ENCODE assay signal across 20 cellular contexts in the genomic region with DNA sequence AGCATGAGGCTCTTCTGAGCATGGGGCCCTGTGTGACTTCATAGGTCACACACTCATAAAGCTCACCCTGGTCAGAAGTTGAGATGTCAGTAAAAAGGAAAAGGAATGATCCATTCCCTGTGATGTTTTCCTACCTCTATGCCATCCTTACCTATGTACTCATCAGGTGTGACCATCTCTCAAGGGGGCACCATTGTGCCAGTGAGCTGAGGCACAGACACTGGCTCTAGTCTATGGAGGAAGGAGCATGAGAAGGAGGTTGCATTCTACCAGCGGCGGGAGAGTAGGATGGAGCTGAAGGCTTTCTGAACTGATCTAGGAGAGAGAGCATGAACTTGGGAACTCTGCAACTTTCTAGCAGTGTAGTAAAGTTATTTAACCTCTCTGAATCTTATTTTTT.
DNase-seq lines count a peak whose midpoint lies in the region; ATAC-seq and TF ChIP-seq lines count a peak whose summit lies in the region.
"Had no signal": no experiment of that assay in that cellular context is flagged by ENCODE, and none has a peak within 500 bp of the region (broad histone marks: within the 10 kb centered on the region; RNA-seq: fewer than 3 reads in every experiment).

No MANE protein-coding gene starts in this region.

- H2BK5ac ChIP-seq in mesenchymal stem cell (ENCODE audit: low read depth, low read length, poor library complexity, severe bottlenecking) = no peak overlapping the region

- 100% methylated on average over 2 of the region's 2 CpGs for WGBS in mesenchymal stem cell

- H3K4me2 ChIP-seq in mesenchymal stem cell (ENCODE audit: low read length, poor library complexity, severe bottlenecking) = no peak overlapping the region

- H3K4me3 Mint-ChIP-seq in activated naive CD8-positive, alpha-beta T cell treated with anti-CD3 and anti-CD28 coated beads, Interleukin-2, amount 50 U/mL, for 24 hours = no peak overlapping the region
- no peak overlapping the region for H3K4me3 Mint-ChIP-seq in activated naive CD8-positive, alpha-beta T cell treated with anti-CD3 and anti-CD28 coated beads for 36 hours
- no peak overlapping the region for H3K4me3 Mint-ChIP-seq in activated CD4-positive, alpha-beta T cell treated with anti-CD3 and anti-CD28 coated beads, Interleukin-2, amount 10 ng/mL, durations not matched to agents 24 days and 14 days
- no peak overlapping the region for H3K4me3 Mint-ChIP-seq in naive thymus-derived CD8-positive, alpha-beta T cell
- H3K4me3 Mint-ChIP-seq: CD4-positive, CD25-positive, alpha-beta regulatory T cell had no signal

- DNase-seq in activated naive CD8-positive, alpha-beta T cell treated with anti-CD3 and anti-CD28 coated beads, Interleukin-2, amount 50 U/mL, for 24 hours = no peak
- no peak for DNase-seq in activated naive CD8-positive, alpha-beta T cell treated with anti-CD3 and anti-CD28 coated beads for 36 hours
- no peak for DNase-seq in RWPE2 (ENCODE audit: low spot score)
- peak; percentile 9 for DNase-seq in mesenchymal stem cell
- no peak for DNase-seq in activated CD4-positive, alpha-beta T cell treated with anti-CD3 and anti-CD28 coated beads, Interleukin-2, amount 10 ng/mL, durations not matched to agents 24 days and 14 days
- no peak for DNase-seq in naive thymus-derived CD8-positive, alpha-beta T cell
- no peak for DNase-seq in KBM-7
- DNase-seq: ACHN; CD4-positive, CD25-positive, alpha-beta regulatory T cell; DMS79; Karpas-422; MV-4-11; NCI-H1417 treated with DMSO at 0.1 percent for 48 hours; NCI-H2029; NCI-H510A; NK-92 treated with Interleukin-12 subunit alpha and Interleukin-12 subunit beta, amount 100 ng/mL, for 24 hours had no signal

- H2AFZ ChIP-seq in mesenchymal stem cell (ENCODE audit: low read depth, low read length) = no peak overlapping the region
- H2AFZ ChIP-seq: GM23248 had no signal

- intact Hi-C loops in activated CD4-positive, alpha-beta T cell treated with anti-CD3 and anti-CD28 coated beads, Interleukin-2, amount 10 ng/mL, durations not matched to agents 24 days and 14 days (cut with micrococcal nuclease) = no loop called here

- no peaks in the 10 kb centered on the region for H3K9me3 ChIP-seq in RWPE2 (ENCODE audit: severe bottlenecking)
- peaks cover 4% of the 10 kb centered on the region for H3K9me3 ChIP-seq in mesenchymal stem cell (ENCODE audit: control insufficient read depth, low read length)

- H2BK120ac ChIP-seq in mesenchymal stem cell (ENCODE audit: low read depth, low read length) = no peak overlapping the region

- POLR2A ChIA-PET in naive thymus-derived CD8-positive, alpha-beta T cell (lab: Charles Lee) = no interaction called here

- H3K23ac ChIP-seq in mesenchymal stem cell (ENCODE audit: low read length in 2 of 2) = no peak overlapping the region

- H3K18ac ChIP-seq in mesenchymal stem cell (ENCODE audit: low read depth in 1 of 2, low read length in 2 of 2) = peak overlapping the region; percentile 9 to 93

- no peak overlapping the region for H4K8ac ChIP-seq in mesenchymal stem cell (ENCODE audit: low read length)

- no peaks in the 10 kb centered on the region for H3K36me3 ChIP-seq in RWPE2 (ENCODE audit: low read depth)
- peaks cover 0 to 6% of the 10 kb centered on the region in 2 experiments for H3K36me3 ChIP-seq in mesenchymal stem cell (ENCODE audit: control insufficient read depth in 1 of 2, insufficient read depth in 2 of 2, low read depth in 1 of 2, low read length in 2 of 2)

- peak; percentile 41; the same call in 1 of the 2 replicates for TF ChIP-seq RAD21 in Ishikawa (IDR thresholded peaks at IDR 0.05; ENCODE audit: low read depth)

- H3K4me3 ChIP-seq in RWPE2 (ENCODE audit: severe bottlenecking) (no peak overlapping the region), mesenchymal stem cell (ENCODE audit: insufficient read depth in 1 of 2, low read depth in 1 of 2, low read length in 2 of 2) (no peak overlapping the region)
- H3K4me3 ChIP-seq: GM23248, SK-N-MC had no signal

- H3K27me3 ChIP-seq in RWPE2 (ENCODE audit: insufficient read depth, poor library complexity, severe bottlenecking) (no peaks in the 10 kb centered on the region), mesenchymal stem cell (ENCODE audit: control insufficient read depth in 1 of 2, insufficient read depth in 1 of 2, low read length in 2 of 2) (no peaks in the 10 kb centered on the region)

- peaks cover 2% of the 10 kb centered on the region for H3K36me3 Mint-ChIP-seq in activated naive CD8-positive, alpha-beta T cell treated with anti-CD3 and anti-CD28 coated beads, Interleukin-2, amount 50 U/mL, for 24 hours (ENCODE audit: low read depth)
- H3K36me3 Mint-ChIP-seq in activated naive CD8-positive, alpha-beta T cell treated with anti-CD3 and anti-CD28 coated beads for 36 hours = peaks cover 8% of the 10 kb centered on the region
- no peaks in the 10 kb centered on the region for H3K36me3 Mint-ChIP-seq in activated CD4-positive, alpha-beta T cell treated with anti-CD3 and anti-CD28 coated beads, Interleukin-2, amount 10 ng/mL, durations not matched to agents 24 days and 14 days (ENCODE audit: low read depth)
- peaks cover 13 to 18% (median 13%) of the 10 kb centered on the region in 3 donors for H3K36me3 Mint-ChIP-seq in naive thymus-derived CD8-positive, alpha-beta T cell

- H2BK15ac ChIP-seq in mesenchymal stem cell (ENCODE audit: low read depth, poor library complexity, severe bottlenecking) = no peak overlapping the region

- no peaks in the 10 kb centered on the region for H3K4me1 ChIP-seq in RWPE2 (ENCODE audit: insufficient read depth, poor library complexity, severe bottlenecking)
- peaks cover 1% of the 10 kb centered on the region for H3K4me1 ChIP-seq in mesenchymal stem cell (ENCODE audit: control insufficient read depth, insufficient read depth, low read depth, low read length)

- no peak overlapping the region for H2AK5ac ChIP-seq in mesenchymal stem cell (ENCODE audit: low read length, severe bottlenecking)

- H3K27ac ChIP-seq in RWPE2 (ENCODE audit: poor library complexity, severe bottlenecking) (no peak overlapping the region), mesenchymal stem cell (ENCODE audit: low read length, poor library complexity, severe bottlenecking) (no peak overlapping the region)
- H3K27ac ChIP-seq: GM23248, HL-60, SK-N-MC had no signal

- H3K9ac ChIP-seq in mesenchymal stem cell (ENCODE audit: low read length) = peak overlapping the region; percentile 18
- H3K9ac ChIP-seq: GM23248 had no signal

- in situ Hi-C loops in KBM-7 (cut with MboI; ENCODE audit: low pct_unique_long_range_greater_than_20kb, low sequenced_read_pairs) = no loop called here

- peak; percentile 33 for ATAC-seq in activated naive CD8-positive, alpha-beta T cell treated with anti-CD3 and anti-CD28 coated beads, Interleukin-2, amount 50 U/mL, for 24 hours
- ATAC-seq in RWPE2 (ENCODE audit: low read depth) = peak; percentile 48; the same call in 1 of the 3 replicates
- ATAC-seq in naive thymus-derived CD8-positive, alpha-beta T cell = no peak

- peaks cover 5% of the 10 kb centered on the region for H3K9me3 Mint-ChIP-seq in activated naive CD8-positive, alpha-beta T cell treated with anti-CD3 and anti-CD28 coated beads, Interleukin-2, amount 50 U/mL, for 24 hours
- peaks cover 1% of the 10 kb centered on the region for H3K9me3 Mint-ChIP-seq in activated naive CD8-positive, alpha-beta T cell treated with anti-CD3 and anti-CD28 coated beads for 36 hours
- no peaks in the 10 kb centered on the region for H3K9me3 Mint-ChIP-seq in activated CD4-positive, alpha-beta T cell treated with anti-CD3 and anti-CD28 coated beads, Interleukin-2, amount 10 ng/mL, durations not matched to agents 24 days and 14 days
- peaks cover 0 to 19% (median 5%) of the 10 kb centered on the region in 9 donors for H3K9me3 Mint-ChIP-seq in naive thymus-derived CD8-positive, alpha-beta T cell

- H2BK12ac ChIP-seq in mesenchymal stem cell (ENCODE audit: low read length in 2 of 2) = peak overlapping the region in 1 of 2 experiments; percentile 89

- H3K27me3 Mint-ChIP-seq in activated naive CD8-positive, alpha-beta T cell treated with anti-CD3 and anti-CD28 coated beads, Interleukin-2, amount 50 U/mL, for 24 hours = peaks cover 4% of the 10 kb centered on the region
- H3K27me3 Mint-ChIP-seq in activated naive CD8-positive, alpha-beta T cell treated with anti-CD3 and anti-CD28 coated beads for 36 hours = no peaks in the 10 kb centered on the region
- no peaks in the 10 kb centered on the region for H3K27me3 Mint-ChIP-seq in activated CD4-positive, alpha-beta T cell treated with anti-CD3 and anti-CD28 coated beads, Interleukin-2, amount 10 ng/mL, durations not matched to agents 24 days and 14 days
- no peaks in the 10 kb centered on the region for H3K27me3 Mint-ChIP-seq in naive thymus-derived CD8-positive, alpha-beta T cell

- peak overlapping the region; percentile 19 to 83 for H3K4ac ChIP-seq in mesenchymal stem cell (ENCODE audit: low read depth in 1 of 2, low read length in 2 of 2)

- peak overlapping the region in 1 of 2 experiments; percentile 69 for H3K14ac ChIP-seq in mesenchymal stem cell (ENCODE audit: low read length in 2 of 2)

- H4K91ac ChIP-seq in mesenchymal stem cell (ENCODE audit: low read length) = no peak overlapping the region

- no peaks in the 10 kb centered on the region for H3K4me1 Mint-ChIP-seq in activated naive CD8-positive, alpha-beta T cell treated with anti-CD3 and anti-CD28 coated beads, Interleukin-2, amount 50 U/mL, for 24 hours
- H3K4me1 Mint-ChIP-seq in activated naive CD8-positive, alpha-beta T cell treated with anti-CD3 and anti-CD28 coated beads for 36 hours = no peaks in the 10 kb centered on the region
- H3K4me1 Mint-ChIP-seq in activated CD4-positive, alpha-beta T cell treated with anti-CD3 and anti-CD28 coated beads, Interleukin-2, amount 10 ng/mL, durations not matched to agents 24 days and 14 days = no peaks in the 10 kb centered on the region
- H3K4me1 Mint-ChIP-seq in naive thymus-derived CD8-positive, alpha-beta T cell = no peaks in the 10 kb centered on the region
- H3K4me1 Mint-ChIP-seq: CD4-positive, CD25-positive, alpha-beta regulatory T cell had no signal

- no peak for TF ChIP-seq EP300 in Ishikawa (IDR thresholded peaks at IDR 0.05; ENCODE audit: borderline replicate concordance)

- H3K27ac Mint-ChIP-seq in activated naive CD8-positive, alpha-beta T cell treated with anti-CD3 and anti-CD28 coated beads, Interleukin-2, amount 50 U/mL, for 24 hours = no peak overlapping the region
- no peak overlapping the region for H3K27ac Mint-ChIP-seq in activated naive CD8-positive, alpha-beta T cell treated with anti-CD3 and anti-CD28 coated beads for 36 hours
- no peak overlapping the region for H3K27ac Mint-ChIP-seq in activated CD4-positive, alpha-beta T cell treated with anti-CD3 and anti-CD28 coated beads, Interleukin-2, amount 10 ng/mL, durations not matched to agents 24 days and 14 days
- no peak overlapping the region for H3K27ac Mint-ChIP-seq in naive thymus-derived CD8-positive, alpha-beta T cell
- H3K27ac Mint-ChIP-seq: CD4-positive, CD25-positive, alpha-beta regulatory T cell had no signal

- no peak for TF ChIP-seq CTCF in RWPE2 (IDR thresholded peaks at IDR 0.05; ENCODE audit: poor library complexity, severe bottlenecking)

- H3K79me1 ChIP-seq in mesenchymal stem cell (replicated peaks; ENCODE audit: low read length, poor library complexity, severe bottlenecking) = no peaks in the 10 kb centered on the region

TF ChIP-seq in Ishikawa, 13 proteins besides CTCF, POLR2A, EP300 and RAD21 (continues in another document):
- no peak for TF ChIP-seq FOXM1 (IDR thresholded peaks at IDR 0.05; ENCODE audit: borderline replicate concordance, low read depth)

Comparison
In these comparisons a context has a peak if more than half of its experiments do, and no peak if none do; other contexts are left out.
1. ATAC-seq: peak in activated naive CD8-positive, alpha-beta T cell treated with anti-CD3 and anti-CD28 coated beads, Interleukin-2, amount 50 U/mL, for 24 hours (single experiment) and RWPE2 (single experiment); none in naive thymus-derived CD8-positive, alpha-beta T cell (0 of 2).